ENCODE assay signal across 7 cellular contexts in genomic region chr10:45727421-45727965, GRCh38. TPM values are rescaled to one million over a fixed set of nuclear protein-coding genes. Genes with fewer than 3 reads are reported as not detected.
A peak's percentile ranks its signal among the peaks of the same experiment; 100 is the strongest.
DNase-seq lines count a peak whose midpoint lies in the region; ATAC-seq and TF ChIP-seq lines count a peak whose summit lies in the region.
"Not testable (repeated sequence)": the region's sequence is repeated elsewhere in the genome, so short reads cannot be mapped to it uniquely, and the experiment has no call there.

No MANE protein-coding gene starts in this region.

- not testable (repeated sequence) for H3K36me3 Mint-ChIP-seq in activated CD4-positive, alpha-beta memory T cell treated with anti-CD3 and anti-CD28 coated beads for 36 hours; immature natural killer cell; progenitor cell of endocrine pancreas (ENCODE audit: insufficient read depth)
- H3K36me3 Mint-ChIP-seq in dendritic cell treated with granulocyte-macrophage colony-stimulating factor and Interleukin-4, amounts not matched to agents 40 ng/mL and 50 ng/mL, for 4 days (ENCODE audit: low read depth): peaks cover 29% of the 10 kb centered on the region

- TF ChIP-seq CTCF in progenitor cell of endocrine pancreas (IDR thresholded peaks at IDR 0.05; ENCODE audit: unreplicated experiment): not testable (repeated sequence)

- H3K27ac Mint-ChIP-seq in activated CD4-positive, alpha-beta memory T cell treated with anti-CD3 and anti-CD28 coated beads for 36 hours: peak overlapping the region; percentile 18
- peak overlapping the region; percentile 92 for H3K27ac Mint-ChIP-seq in dendritic cell treated with granulocyte-macrophage colony-stimulating factor and Interleukin-4, amounts not matched to agents 40 ng/mL and 50 ng/mL, for 4 days
- H3K27ac Mint-ChIP-seq in immature natural killer cell: peak overlapping the region in 5 of 6 donors; percentile 57 to 85 (median 72)
- peak overlapping the region; percentile 91 for H3K27ac Mint-ChIP-seq in progenitor cell of endocrine pancreas

- intact Hi-C loops in activated CD4-positive, alpha-beta memory T cell treated with anti-CD3 and anti-CD28 coated beads for 36 hours (cut with micrococcal nuclease); dendritic cell treated with granulocyte-macrophage colony-stimulating factor and Interleukin-4, amounts not matched to agents 40 ng/mL and 50 ng/mL, for 4 days (cut with micrococcal nuclease): not testable (repeated sequence)

- not testable (repeated sequence) for H3K27me3 Mint-ChIP-seq in activated CD4-positive, alpha-beta memory T cell treated with anti-CD3 and anti-CD28 coated beads for 36 hours; dendritic cell treated with granulocyte-macrophage colony-stimulating factor and Interleukin-4, amounts not matched to agents 40 ng/mL and 50 ng/mL, for 4 days; progenitor cell of endocrine pancreas
- H3K27me3 Mint-ChIP-seq in immature natural killer cell (ENCODE audit: low read depth in 3 of 3): peaks cover 8 to 25% (median 9%) of the 10 kb centered on the region in 3 donors

- not testable (repeated sequence) for H3K4me1 Mint-ChIP-seq in activated CD4-positive, alpha-beta memory T cell treated with anti-CD3 and anti-CD28 coated beads for 36 hours (ENCODE audit: low read depth); progenitor cell of endocrine pancreas (ENCODE audit: low read depth)
- H3K4me1 Mint-ChIP-seq in dendritic cell treated with granulocyte-macrophage colony-stimulating factor and Interleukin-4, amounts not matched to agents 40 ng/mL and 50 ng/mL, for 4 days (ENCODE audit: low read depth): peaks cover 11% of the 10 kb centered on the region
- H3K4me1 Mint-ChIP-seq in immature natural killer cell: peaks cover 10 to 14% of the 10 kb centered on the region in 2 donors

- ATAC-seq in GM18873 (IDR thresholded peaks at IDR 0.05; ENCODE audit: low FRiP score, unreplicated experiment) (peak; percentile 28), HG02610 (IDR thresholded peaks at IDR 0.05; ENCODE audit: unreplicated experiment) (peak; percentile 56), HG03575 (IDR thresholded peaks at IDR 0.05; ENCODE audit: extremely low read depth, insufficient number of reproducible peaks, low FRiP score, unreplicated experiment) (peak; percentile 11)

- POLR2A ChIA-PET in activated CD4-positive, alpha-beta memory T cell treated with anti-CD3 and anti-CD28 coated beads for 36 hours (lab: Charles Lee): not testable (repeated sequence)

- peak overlapping the region; percentile 82 for H3K4me3 Mint-ChIP-seq in activated CD4-positive, alpha-beta memory T cell treated with anti-CD3 and anti-CD28 coated beads for 36 hours
- H3K4me3 Mint-ChIP-seq in dendritic cell treated with granulocyte-macrophage colony-stimulating factor and Interleukin-4, amounts not matched to agents 40 ng/mL and 50 ng/mL, for 4 days: peak overlapping the region; percentile 86
- H3K4me3 Mint-ChIP-seq in immature natural killer cell (peak overlapping the region; percentile 80 to 88 (median 83)), progenitor cell of endocrine pancreas (ENCODE audit: low read depth) (peak overlapping the region; percentile 82)

- not testable (repeated sequence) for H3K9me3 Mint-ChIP-seq in activated CD4-positive, alpha-beta memory T cell treated with anti-CD3 and anti-CD28 coated beads for 36 hours; dendritic cell treated with granulocyte-macrophage colony-stimulating factor and Interleukin-4, amounts not matched to agents 40 ng/mL and 50 ng/mL, for 4 days; immature natural killer cell; progenitor cell of endocrine pancreas (ENCODE audit: low read depth)

- CTCF ChIA-PET in activated CD4-positive, alpha-beta memory T cell treated with anti-CD3 and anti-CD28 coated beads for 36 hours (lab: Charles Lee): not testable (repeated sequence)

- DNase-seq in activated CD4-positive, alpha-beta memory T cell treated with anti-CD3 and anti-CD28 coated beads for 36 hours: peak; percentile 10
- peak in 2 of 3 donors; percentile 3 to 18 for DNase-seq in immature natural killer cell
- DNase-seq in progenitor cell of endocrine pancreas (ENCODE audit: low spot score, unreplicated experiment): not testable (repeated sequence)

RNA-seq across cellular contexts. Expression of gene WASHC2C, which starts 0.4 kb away (rescaled TPM):
- total RNA-seq in activated CD4-positive, alpha-beta memory T cell treated with anti-CD3 and anti-CD28 coated beads for 36 hours: 10 to 100 TPM; 23.4 to 24.2 TPM
- 10 to 100 TPM in 2 of 3 donors, 1 to 10 TPM in 1; 6.0 to 26.1 (median 14.6) TPM for polyA plus RNA-seq in immature natural killer cell
- 51.8 and 61.0 TPM in 2 replicates for total RNA-seq in progenitor cell of endocrine pancreas

RNA-seq across cellular contexts. Expression of gene ZFAND4, which starts 54.9 kb away (rescaled TPM):
- 10 to 100 TPM in 1 of 2 experiments, 1 to 10 TPM in 1; 9.6 to 11.9 TPM for total RNA-seq in activated CD4-positive, alpha-beta memory T cell treated with anti-CD3 and anti-CD28 coated beads for 36 hours
- 10 to 100 TPM in 2 of 3 donors, 1 to 10 TPM in 1; 6.4 to 19.0 (median 15.7) TPM for polyA plus RNA-seq in immature natural killer cell
- 26.2 and 27.9 TPM in 2 replicates for total RNA-seq in progenitor cell of endocrine pancreas

Comparison
In these comparisons a context has a peak if more than half of its experiments do, and no peak if none do; other contexts are left out.
1. H3K27ac Mint-ChIP-seq: peak in every context shown above with its lines; median percentile 92 in dendritic cell treated with granulocyte-macrophage colony-stimulating factor and Interleukin-4, amounts not matched to agents 40 ng/mL and 50 ng/mL, for 4 days; 91 in progenitor cell of endocrine pancreas; 72 in immature natural killer cell; 18 in activated CD4-positive, alpha-beta memory T cell treated with anti-CD3 and anti-CD28 coated beads for 36 hours.